In the genomic region with DNA sequence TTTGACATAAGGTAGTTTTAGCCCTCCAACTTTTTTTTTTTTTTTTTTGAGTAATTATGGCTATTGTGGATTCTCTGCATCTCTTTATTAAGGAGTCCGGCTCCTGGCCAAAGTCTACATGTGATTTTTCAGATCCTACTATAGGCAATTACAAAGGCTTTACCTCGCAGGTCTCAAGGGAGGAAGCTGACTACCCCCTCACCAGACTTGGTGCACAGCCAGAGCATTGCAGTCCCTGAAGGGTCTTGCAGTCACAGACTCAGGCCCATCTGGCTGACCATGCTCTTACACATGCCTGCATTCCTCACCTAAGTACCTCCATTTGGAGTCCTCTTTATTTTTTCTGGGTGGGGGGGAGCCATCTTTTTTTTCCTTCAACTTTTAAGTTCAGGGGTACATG, we compare ENCODE assay signal across 30 cellular contexts.
"Had no signal": no experiment of that assay in that cellular context is flagged by ENCODE, and none has a peak within 500 bp of the region (broad histone marks: within the 10 kb centered on the region; RNA-seq: fewer than 3 reads in every experiment).

No MANE protein-coding gene starts in this region.

- H3K27me3 ChIP-seq: brain microvascular endothelial cell, gastroesophageal sphincter, sigmoid colon, uterus had no signal

- H3K36me3 ChIP-seq: brain microvascular endothelial cell, uterus had no signal

- H3K27ac ChIP-seq: brain microvascular endothelial cell, gastroesophageal sphincter, parathyroid adenoma, psoas muscle, sigmoid colon, thoracic aorta, uterus had no signal

- H3K27me3 Mint-ChIP-seq: activated CD4-positive, alpha-beta memory T cell treated with anti-CD3 and anti-CD28 coated beads, Interleukin-2, amount 10 ng/mL, durations not matched to agents 7 days and 5 days; activated CD4-positive, alpha-beta T cell treated with anti-CD3 and anti-CD28 coated beads, Interleukin-2, amount 10 ng/mL, durations not matched to agents 24 days and 14 days; activated T-cell treated with anti-CD3 and anti-CD28 coated beads, Interleukin-2, amount 50 U/mL, for 24 hours; effector memory CD8-positive, alpha-beta T cell; stimulated activated naive CD8-positive, alpha-beta T cell treated with anti-CD3 and anti-CD28 coated beads, Interleukin-15, Interleukin-2, amounts not matched to agents 100 ng/mL and 50 ng/mL, for 24 hours; type B pancreatic cell had no signal

- H3K9me3 Mint-ChIP-seq: activated CD4-positive, alpha-beta memory T cell treated with anti-CD3 and anti-CD28 coated beads, Interleukin-2, amount 10 ng/mL, durations not matched to agents 7 days and 5 days; activated T-cell treated with anti-CD3 and anti-CD28 coated beads, Interleukin-2, amount 50 U/mL, for 24 hours; effector memory CD8-positive, alpha-beta T cell; stimulated activated effector memory CD8-positive, alpha-beta T cell treated with anti-CD3 and anti-CD28 coated beads, Interleukin-12 subunit alpha, Interleukin-12 subunit beta, amount 100 ng/mL, for 72 hours; stimulated activated naive CD8-positive, alpha-beta T cell treated with anti-CD3 and anti-CD28 coated beads, Interleukin-15, Interleukin-2, amounts not matched to agents 100 ng/mL and 50 ng/mL, for 24 hours; type B pancreatic cell had no signal

- H3K4me1 Mint-ChIP-seq: activated CD4-positive, alpha-beta memory T cell treated with anti-CD3 and anti-CD28 coated beads, Interleukin-2, amount 10 ng/mL, durations not matched to agents 7 days and 5 days; activated CD4-positive, alpha-beta T cell treated with anti-CD3 and anti-CD28 coated beads, Interleukin-2, amount 10 ng/mL, durations not matched to agents 24 days and 14 days; naive thymus-derived CD4-positive, alpha-beta T cell; stimulated activated effector memory CD8-positive, alpha-beta T cell treated with anti-CD3 and anti-CD28 coated beads, Interleukin-12 subunit alpha, Interleukin-12 subunit beta, amount 100 ng/mL, for 72 hours had no signal

- H3K4me3 ChIP-seq: gastroesophageal sphincter, psoas muscle, sigmoid colon, thoracic aorta, uterus had no signal

- H3K4me1 ChIP-seq: gastroesophageal sphincter, parathyroid adenoma, psoas muscle, sigmoid colon, uterus had no signal

- H3K4me3 Mint-ChIP-seq: activated CD4-positive, alpha-beta memory T cell treated with anti-CD3 and anti-CD28 coated beads, Interleukin-2, amount 10 ng/mL, durations not matched to agents 7 days and 5 days; activated CD4-positive, alpha-beta T cell treated with anti-CD3 and anti-CD28 coated beads, Interleukin-2, amount 10 ng/mL, durations not matched to agents 24 days and 14 days; activated T-cell treated with anti-CD3 and anti-CD28 coated beads, Interleukin-2, amount 50 U/mL, for 24 hours; effector memory CD8-positive, alpha-beta T cell; mesothelial cell of epicardium; naive thymus-derived CD4-positive, alpha-beta T cell; stimulated activated effector memory CD8-positive, alpha-beta T cell treated with anti-CD3 and anti-CD28 coated beads, Interleukin-12 subunit alpha, Interleukin-12 subunit beta, amount 100 ng/mL, for 72 hours; stimulated activated naive CD8-positive, alpha-beta T cell treated with anti-CD3 and anti-CD28 coated beads, Interleukin-15, Interleukin-2, amounts not matched to agents 100 ng/mL and 50 ng/mL, for 24 hours; type B pancreatic cell had no signal

- H3K9ac ChIP-seq: parathyroid adenoma had no signal

- DNase-seq: activated CD4-positive, alpha-beta memory T cell treated with anti-CD3 and anti-CD28 coated beads, Interleukin-2, amount 10 ng/mL, durations not matched to agents 7 days and 5 days; activated CD4-positive, alpha-beta T cell treated with anti-CD3 and anti-CD28 coated beads, Interleukin-2, amount 10 ng/mL, durations not matched to agents 24 days and 14 days; activated CD4-positive, CD25-positive, alpha-beta regulatory T cell treated with anti-CD3 and anti-CD28 coated beads, Interleukin-2, amount 50 U/mL, for 72 hours; activated CD8-positive, alpha-beta memory T cell treated with anti-CD3 and anti-CD28 coated beads, Interleukin-2, amount 50 U/mL, for 48 hours; activated gamma-delta T cell; activated naive CD4-positive, alpha-beta T cell treated with anti-CD3 and anti-CD28 coated beads, Interleukin-2, amount 50 U/mL, for 16 hours; activated T-cell treated with anti-CD3 and anti-CD28 coated beads, Interleukin-2, amount 50 U/mL, for 24 hours; amniotic stem cell; brain microvascular endothelial cell; caudate nucleus; cortex of kidney; effector memory CD8-positive, alpha-beta T cell; erythroblast; head of caudate nucleus; hippocampal formation; left cardiac atrium; naive thymus-derived CD4-positive, alpha-beta T cell; nucleus accumbens; psoas muscle; sigmoid colon; small intestine; stimulated activated CD4-positive, alpha-beta T cell treated with anti-CD3 and anti-CD28 coated beads, Interleukin-4, amount 100 ng/mL, for 24 hours; uterus had no signal

- H3K27ac Mint-ChIP-seq: activated CD4-positive, alpha-beta memory T cell treated with anti-CD3 and anti-CD28 coated beads, Interleukin-2, amount 10 ng/mL, durations not matched to agents 7 days and 5 days; activated CD4-positive, alpha-beta T cell treated with anti-CD3 and anti-CD28 coated beads, Interleukin-2, amount 10 ng/mL, durations not matched to agents 24 days and 14 days; activated T-cell treated with anti-CD3 and anti-CD28 coated beads, Interleukin-2, amount 50 U/mL, for 24 hours; mesothelial cell of epicardium; naive thymus-derived CD4-positive, alpha-beta T cell; stimulated activated effector memory CD8-positive, alpha-beta T cell treated with anti-CD3 and anti-CD28 coated beads, Interleukin-12 subunit alpha, Interleukin-12 subunit beta, amount 100 ng/mL, for 72 hours; stimulated activated naive CD8-positive, alpha-beta T cell treated with anti-CD3 and anti-CD28 coated beads, Interleukin-15, Interleukin-2, amounts not matched to agents 100 ng/mL and 50 ng/mL, for 24 hours; type B pancreatic cell had no signal
